In genomic region chr17:76266244-76266938, GRCh38 we compare ENCODE assay signal across 8 cellular contexts. TPM values are rescaled to one million over a fixed set of nuclear protein-coding genes. Genes with fewer than 3 reads are reported as not detected.
DNase-seq lines count a peak whose midpoint lies in the region; ATAC-seq and TF ChIP-seq lines count a peak whose summit lies in the region.

No MANE protein-coding gene starts in this region.

- ATAC-seq in WTC11 (no peak), HG03432 (IDR thresholded peaks at IDR 0.05; ENCODE audit: unreplicated experiment) (no peak)

- peaks cover 46% of the 10 kb centered on the region for H3K4me1 Mint-ChIP-seq in WTC11

- H3K27ac Mint-ChIP-seq in WTC11: no peak overlapping the region; the same call in 1 of the 2 replicates

- H3K4me3 Mint-ChIP-seq in WTC11: peak overlapping the region; percentile 71

- no peak for TF ChIP-seq CTCF in WTC11 (IDR thresholded peaks at IDR 0.05)
- no peak for TF ChIP-seq CTCF in fibroblast of villous mesenchyme (IDR thresholded peaks at IDR 0.05; ENCODE audit: insufficient read depth, low read depth, low read length)
- no peak for TF ChIP-seq CTCF in retinal pigment epithelial cell (conservative IDR thresholded peaks at IDR 0.05; ENCODE audit: low read depth, low read length)

- POLR2A ChIA-PET in WTC11 (lab: Charles Lee): interaction anchor here (0.6 to 1.0 kb wide), 3 partner anchors 13 to 201 kb away, joined by 3 read pairs; no protein-coding TSS in a partner anchor

- CTCF ChIA-PET in WTC11 (lab: Charles Lee): interaction anchor here (0.5 to 6.3 kb wide), 5 partner anchors 13 to 252 kb away, joined by 3 to 58 read pairs (median 6); no protein-coding TSS in a partner anchor

- DNase-seq in stimulated activated CD4-positive, alpha-beta T cell treated with anti-CD3 and anti-CD28 coated beads, Interleukin-4, amount 100 ng/mL, for 24 hours: peak; percentile 27
- no peak for DNase-seq in stimulated activated CD4-positive, alpha-beta T cell treated with anti-CD3 and anti-CD28 coated beads, Interleukin-2, amount 100 ng/mL, for 48 hours
- DNase-seq in WTC11 (ENCODE audit: low spot score) (no peak), fibroblast of villous mesenchyme (ENCODE audit: low read depth) (peak; percentile 39), retinal pigment epithelial cell (ENCODE audit: low read depth) (no peak), germinal center (ENCODE audit: low spot score) (no peak), NCI-H1092 (lab: John Stamatoyannopoulos, UW) (no peak)

- H3K4me3 ChIP-seq in fibroblast of villous mesenchyme (ENCODE audit: low read depth, low read length): peak overlapping the region; percentile 81
- peak overlapping the region; percentile 72 for H3K4me3 ChIP-seq in retinal pigment epithelial cell (ENCODE audit: low read length)

- peaks cover 7% of the 10 kb centered on the region; the same call in 1 of the 2 replicates for H3K36me3 Mint-ChIP-seq in WTC11

- no peaks in the 10 kb centered on the region for H3K9me3 Mint-ChIP-seq in WTC11

- H3K27me3 Mint-ChIP-seq in WTC11 (ENCODE audit: low read depth): no peaks in the 10 kb centered on the region

TF ChIP-seq in WTC11, 78 proteins besides CTCF, POLR2A, EP300 and RAD21:
- TF ChIP-seq GRHL2 (CRISPR knock-in tag; IDR thresholded peaks at IDR 0.05; ENCODE audit: insufficient replicate concordance, severe bottlenecking) (no peak), PRDM15 (CRISPR knock-in tag; IDR thresholded peaks at IDR 0.05) (no peak), IRF2 (CRISPR knock-in tag; IDR thresholded peaks at IDR 0.05; ENCODE audit: borderline replicate concordance, low read depth) (no peak), ZNF121 (CRISPR knock-in tag; IDR thresholded peaks at IDR 0.05) (no peak), IRF1 (CRISPR knock-in tag; IDR thresholded peaks at IDR 0.05) (no peak), JUN (CRISPR knock-in tag; IDR thresholded peaks at IDR 0.05) (no peak), MAX (CRISPR knock-in tag; IDR thresholded peaks at IDR 0.05) (no peak), ZNF138 (CRISPR knock-in tag; conservative IDR thresholded peaks at IDR 0.05) (no peak), NR2C2 (CRISPR knock-in tag; IDR thresholded peaks at IDR 0.05) (no peak), ZNF317 (CRISPR knock-in tag; IDR thresholded peaks at IDR 0.05; ENCODE audit: borderline replicate concordance, low read depth) (no peak)
- TF ChIP-seq, protein P1, sequence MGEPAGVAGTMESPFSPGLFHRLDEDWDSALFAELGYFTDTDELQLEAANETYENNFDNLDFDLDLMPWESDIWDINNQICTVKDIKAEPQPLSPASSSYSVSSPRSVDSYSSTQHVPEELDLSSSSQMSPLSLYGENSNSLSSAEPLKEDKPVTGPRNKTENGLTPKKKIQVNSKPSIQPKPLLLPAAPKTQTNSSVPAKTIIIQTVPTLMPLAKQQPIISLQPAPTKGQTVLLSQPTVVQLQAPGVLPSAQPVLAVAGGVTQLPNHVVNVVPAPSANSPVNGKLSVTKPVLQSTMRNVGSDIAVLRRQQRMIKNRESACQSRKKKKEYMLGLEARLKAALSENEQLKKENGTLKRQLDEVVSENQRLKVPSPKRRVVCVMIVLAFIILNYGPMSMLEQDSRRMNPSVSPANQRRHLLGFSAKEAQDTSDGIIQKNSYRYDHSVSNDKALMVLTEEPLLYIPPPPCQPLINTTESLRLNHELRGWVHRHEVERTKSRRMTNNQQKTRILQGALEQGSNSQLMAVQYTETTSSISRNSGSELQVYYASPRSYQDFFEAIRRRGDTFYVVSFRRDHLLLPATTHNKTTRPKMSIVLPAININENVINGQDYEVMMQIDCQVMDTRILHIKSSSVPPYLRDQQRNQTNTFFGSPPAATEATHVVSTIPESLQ (CRISPR knock-in tag; IDR thresholded peaks at IDR 0.05): no peak
TF ChIP-seq in WTC11: peak in this region for 0.

RNA-seq across cellular contexts. Expression of gene UBALD2, which starts 1.2 kb away (rescaled TPM):
- total RNA-seq in WTC11 (2021) (24.4 to 30.3 TPM (median 28.2 TPM) in 3 replicates), fibroblast of villous mesenchyme (5.5 and 5.6 TPM in 2 replicates)

RNA-seq across cellular contexts. Expression of gene RNF157, which starts 26.1 kb away (rescaled TPM):
- total RNA-seq in WTC11 (2021): 11.2 to 15.1 TPM (median 13.7 TPM) in 3 replicates
- total RNA-seq in fibroblast of villous mesenchyme: 4.7 and 10.0 TPM in 2 replicates

RNA-seq across cellular contexts. Expression of gene QRICH2, which starts 41.7 kb away (rescaled TPM):
- total RNA-seq in WTC11 (2021) (1.5 to 3.2 TPM (median 2.7 TPM) in 3 replicates), fibroblast of villous mesenchyme (2.2 and 2.6 TPM in 2 replicates)

Comparison
In these comparisons a context has a peak if more than half of its experiments do, and no peak if none do; other contexts are left out.
1. DNase-seq: peak in stimulated activated CD4-positive, alpha-beta T cell treated with anti-CD3 and anti-CD28 coated beads, Interleukin-4, amount 100 ng/mL, for 24 hours (single experiment) and fibroblast of villous mesenchyme (single experiment); none in stimulated activated CD4-positive, alpha-beta T cell treated with anti-CD3 and anti-CD28 coated beads, Interleukin-2, amount 100 ng/mL, for 48 hours (0 of 2), WTC11 (single experiment), retinal pigment epithelial cell (single experiment), germinal center (single experiment) and NCI-H1092 (single experiment).